ENCODE assay signal across 8 cellular contexts in the genomic region with DNA sequence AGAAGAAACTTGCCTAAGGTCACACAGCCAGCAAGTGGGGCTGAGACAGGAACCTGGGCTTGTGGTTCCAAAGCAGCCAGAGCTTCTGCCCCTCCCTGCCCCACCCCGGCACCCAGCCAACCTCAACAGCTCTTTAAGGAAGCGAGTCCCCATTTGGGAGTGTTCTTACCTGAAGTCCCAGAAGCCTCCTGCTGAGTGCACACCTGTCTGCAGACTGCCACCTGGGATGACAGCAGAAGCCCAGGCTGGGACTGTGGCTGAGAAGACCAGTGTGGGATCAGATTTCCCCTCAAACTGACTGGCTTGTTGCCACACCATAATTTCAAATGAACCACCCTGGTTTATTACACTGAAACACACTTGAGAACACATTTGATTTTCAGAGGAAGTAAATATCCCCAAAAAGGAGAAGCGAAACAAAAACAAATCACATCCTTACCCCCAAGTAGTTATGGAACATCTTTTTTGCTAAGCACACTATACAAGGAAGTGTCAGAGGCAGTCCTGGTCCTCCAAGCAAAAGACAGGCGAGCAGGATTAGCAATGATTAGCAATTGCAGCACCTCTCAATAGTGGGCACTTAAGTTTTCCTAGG. TPM values are rescaled to one million over a fixed set of nuclear protein-coding genes. Genes with fewer than 3 reads are reported as not detected.
A peak's percentile ranks its signal among the peaks of the same experiment; 100 is the strongest.
DNase-seq lines count a peak whose midpoint lies in the region; ATAC-seq, FAIRE-seq and TF ChIP-seq lines count a peak whose summit lies in the region.

No MANE protein-coding gene starts in this region.

- no peak overlapping the region for H3K27ac Mint-ChIP-seq in chondrocyte (ENCODE audit: unreplicated experiment)

- H2AFZ ChIP-seq in keratinocyte (ENCODE audit: control insufficient read depth, low read length), result no peak overlapping the region

- no peaks in the 10 kb centered on the region for H3K9me1 ChIP-seq in keratinocyte (ENCODE audit: control insufficient read depth, extremely low read depth, insufficient read depth, low read length)

- H3K4me1 Mint-ChIP-seq in chondrocyte (ENCODE audit: low read depth), result peaks cover 38% of the 10 kb centered on the region

- no peak overlapping the region for H3K27ac ChIP-seq in keratinocyte (ENCODE audit: control insufficient read depth, insufficient read depth, low read length)

- no peaks in the 10 kb centered on the region for H3K9me3 ChIP-seq in keratinocyte (ENCODE audit: control insufficient read depth, low read depth, low read length)

- no peak for TF ChIP-seq CTCF in keratinocyte (optimal IDR thresholded peaks at IDR 0.05 in 1 of 3, IDR thresholded peaks at IDR 0.05 in 1 of 3, conservative IDR thresholded peaks at IDR 0.05 in 1 of 3; ENCODE audit: extremely low read depth in 1 of 3, insufficient read depth in 2 of 3, low read length in 3 of 3)
- TF ChIP-seq CTCF in chondrocyte (IDR thresholded peaks at IDR 0.05), result no peak

- no peaks in the 10 kb centered on the region for H3K79me2 ChIP-seq in keratinocyte (ENCODE audit: control insufficient read depth, insufficient read depth, low read length)

- H3K27me3 ChIP-seq in keratinocyte (ENCODE audit: control insufficient read depth, extremely low read depth, insufficient read depth, low read length), result no peaks in the 10 kb centered on the region

- DNase-seq in DMS79 treated with DMSO at 0.1 percent for 48 hours (lab: John Stamatoyannopoulos, UW), result peak; percentile 100
- peak; percentile 99 for DNase-seq in NCI-H2107 treated with DMSO at 0.1 percent for 48 hours (lab: John Stamatoyannopoulos, UW; ENCODE audit: unreplicated experiment)
- peak; percentile 23 for DNase-seq in keratinocyte (ENCODE audit: low read depth, low spot score)
- DNase-seq in chondrocyte (ENCODE audit: low spot score), result no peak

- peak; percentile 34 for FAIRE-seq in keratinocyte (lab: Jason Lieb, UNC)

- no peak overlapping the region for H3K4me2 ChIP-seq in keratinocyte (ENCODE audit: control insufficient read depth, extremely low read depth, insufficient read depth, low read depth, low read length)

- H3K9me3 Mint-ChIP-seq in chondrocyte (ENCODE audit: low read depth), result no peaks in the 10 kb centered on the region

- dilution Hi-C loops in keratinocyte (cut with MboI; ENCODE audit: extremely low pct_ligation_motif_present, low sequenced_read_pairs), result no loop called here

- H3K27me3 Mint-ChIP-seq in chondrocyte (ENCODE audit: low read depth), result no peaks in the 10 kb centered on the region

- peaks cover 50% of the 10 kb centered on the region for H3K4me1 ChIP-seq in keratinocyte (ENCODE audit: control insufficient read depth, extremely low read depth, insufficient read depth, low read length)

- H3K4me3 ChIP-seq in keratinocyte (ENCODE audit: control insufficient read depth in 2 of 3, extremely low read depth in 1 of 3, insufficient read depth in 2 of 3, low read depth in 1 of 3, low read length in 3 of 3), result no peak overlapping the region

- H3K9ac ChIP-seq in keratinocyte (ENCODE audit: control insufficient read depth, extremely low read depth, insufficient read depth, low read length), result no peak overlapping the region

- H4K20me1 ChIP-seq in keratinocyte (ENCODE audit: control insufficient read depth, extremely low read depth, insufficient read depth, low read length), result no peaks in the 10 kb centered on the region

- H3K36me3 ChIP-seq in keratinocyte (ENCODE audit: control insufficient read depth in 2 of 2, extremely low read depth in 1 of 2, insufficient read depth in 2 of 2, low read length in 2 of 2), result no peaks in the 10 kb centered on the region

- H3K36me3 Mint-ChIP-seq in chondrocyte (ENCODE audit: low read depth), result no peaks in the 10 kb centered on the region

- no peak overlapping the region for H3K4me3 Mint-ChIP-seq in chondrocyte (ENCODE audit: unreplicated experiment)

- ATAC-seq in GM21825 (IDR thresholded peaks at IDR 0.05; ENCODE audit: unreplicated experiment) (peak; percentile 59), GM19463 (IDR thresholded peaks at IDR 0.05; ENCODE audit: unreplicated experiment) (no peak), HG02642 (IDR thresholded peaks at IDR 0.05; ENCODE audit: poor library complexity, unreplicated experiment) (no peak), HG03442 (IDR thresholded peaks at IDR 0.05; ENCODE audit: unreplicated experiment) (no peak)

RNA-seq across cellular contexts. Expression of a gene that starts 6.3 kb away (rescaled TPM):
- 0.79 to 4.7 TPM (median 1.2 TPM) in 3 replicates for polyA plus RNA-seq in keratinocyte
- 0.81 TPM for polyA plus RNA-seq in keratinocyte (2011; ENCODE audit: low read depth)
- polyA plus RNA-seq in keratinocyte (2011; cell fraction: cytosol; rRNA removed), result 2.4 and 3.9 TPM in 2 replicates
- 3.8 and 5.2 TPM in 2 replicates for polyA plus RNA-seq in keratinocyte (2011; cell fraction: nucleus; rRNA removed)
- polyA plus RNA-seq in keratinocyte (2012; ENCODE audit: low replicate concordance), result 2.0 and 8.7 TPM in 2 replicates
- 2.1 to 15.3 TPM (median 4.6 TPM) in 3 replicates for polyA minus RNA-seq in keratinocyte
- polyA minus RNA-seq in keratinocyte (2011; cell fraction: cytosol; rRNA and poly(A)+ RNA removed), result 6.1 TPM
- 6.9 and 8.9 TPM in 2 replicates for polyA minus RNA-seq in keratinocyte (2011; cell fraction: nucleus; rRNA and poly(A)+ RNA removed)
- 18.8 to 24.2 TPM (median 20.2 TPM) in 3 replicates for total RNA-seq in chondrocyte
